ENCODE assay signal across 1 cellular context in genomic region chrX:121763671-121764070, GRCh38.
TF ChIP-seq lines count a peak whose summit lies in the region.

No MANE protein-coding gene starts in this region.

TF ChIP-seq in GM23338, 12 proteins besides CTCF, POLR2A, EP300 and RAD21 (continued from another document):
- TF ChIP-seq ZNF462 (CRISPR knock-in tag; IDR thresholded peaks at IDR 0.05): no peak
- TF ChIP-seq ETS1 (IDR thresholded peaks at IDR 0.05): no peak
- no peak for TF ChIP-seq ZNF331 (CRISPR knock-in tag; IDR thresholded peaks at IDR 0.05; ENCODE audit: low read depth)
- no peak for TF ChIP-seq JUNB (IDR thresholded peaks at IDR 0.05; ENCODE audit: unreplicated experiment)
- TF ChIP-seq EZH2 (IDR thresholded peaks at IDR 0.05; ENCODE audit: low read depth, unreplicated experiment): no peak
- TF ChIP-seq EZH2phosphoT487 (IDR thresholded peaks at IDR 0.05; ENCODE audit: unreplicated experiment): no peak
- TF ChIP-seq STAT1 (IDR thresholded peaks at IDR 0.05; ENCODE audit: unreplicated experiment): no peak
- TF ChIP-seq POLR2AphosphoS5 (IDR thresholded peaks at IDR 0.05; ENCODE audit: low read depth): no peak
